Comparison of ENCODE assay signal across 25 cellular contexts in genomic region chr13:110194456-110194855, GRCh38.
"Had no signal": no experiment of that assay in that cellular context is flagged by ENCODE, and none has a peak within 500 bp of the region (broad histone marks: within the 10 kb centered on the region; RNA-seq: fewer than 3 reads in every experiment).

No MANE protein-coding gene starts in this region.

- H3K9ac ChIP-seq: parathyroid adenoma had no signal

- H2AFZ ChIP-seq: hepatocyte, parathyroid adenoma had no signal

- H3K36me3 Mint-ChIP-seq: naive thymus-derived CD8-positive, alpha-beta T cell; stimulated activated naive B cell treated with anti-CD40 and anti-IgM and Interleukin-4, amounts not matched to agents 10 μg/mL and 1 μg/mL and 100 μg/mL, for 72 hours had no signal

- DNase-seq: kidney; left colon; left lung; lower lobe of right lung; mammary epithelial cell; mesenchymal stem cell; naive thymus-derived CD8-positive, alpha-beta T cell; nucleus accumbens; right lobe of liver; stimulated activated CD4-positive, alpha-beta T cell treated with anti-CD3 and anti-CD28 coated beads, Interleukin-12 subunit alpha, Interleukin-12 subunit beta, amount 100 ng/mL, for 4 hours; stimulated activated CD4-positive, alpha-beta T cell treated with anti-CD3 and anti-CD28 coated beads, Interleukin-15, amount 100 ng/mL, for 24 hours; stimulated activated CD4-positive, alpha-beta T cell treated with anti-CD3 and anti-CD28 coated beads, Interleukin-2, amount 100 ng/mL, for 24 hours; stimulated activated CD4-positive, alpha-beta T cell treated with anti-CD3 and anti-CD28 coated beads, Interleukin-4, amount 100 ng/mL, for 1 hour; stimulated activated naive B cell treated with anti-CD40 and anti-IgM and Interleukin-4, amounts not matched to agents 10 μg/mL and 1 μg/mL and 100 μg/mL, for 72 hours; tibial artery; upper lobe of right lung had no signal

- H3K79me2 ChIP-seq: hepatocyte, parathyroid adenoma had no signal

- H3K4me3 ChIP-seq: hepatocyte, left lung, lower lobe of right lung, right atrium auricular region, right lobe of liver, suprapubic skin, thoracic aorta, tibial artery, upper lobe of right lung had no signal

- H3K4me1 Mint-ChIP-seq: naive thymus-derived CD8-positive, alpha-beta T cell; nephron; neural crest cell; stimulated activated naive B cell treated with anti-CD40 and anti-IgM and Interleukin-4, amounts not matched to agents 10 μg/mL and 1 μg/mL and 100 μg/mL, for 72 hours had no signal

- H3K27ac Mint-ChIP-seq: naive thymus-derived CD8-positive, alpha-beta T cell; nephron; progenitor cell of endocrine pancreas; stimulated activated naive B cell treated with anti-CD40 and anti-IgM and Interleukin-4, amounts not matched to agents 10 μg/mL and 1 μg/mL and 100 μg/mL, for 72 hours; stimulated activated naive CD8-positive, alpha-beta T cell treated with anti-CD3 and anti-CD28 coated beads, Interleukin-15, Interleukin-2, amounts not matched to agents 100 ng/mL and 50 ng/mL, for 24 hours had no signal

- H3K9me3 Mint-ChIP-seq: nephron; neural crest cell; stimulated activated naive B cell treated with anti-CD40 and anti-IgM and Interleukin-4, amounts not matched to agents 10 μg/mL and 1 μg/mL and 100 μg/mL, for 72 hours; stimulated activated naive CD8-positive, alpha-beta T cell treated with anti-CD3 and anti-CD28 coated beads, Interleukin-15, Interleukin-2, amounts not matched to agents 100 ng/mL and 50 ng/mL, for 24 hours had no signal

- H3K27ac ChIP-seq: hepatocyte, left lung, lower lobe of right lung, parathyroid adenoma, right atrium auricular region, right lobe of liver, suprapubic skin, thoracic aorta, tibial artery, upper lobe of right lung had no signal

- H3K4me1 ChIP-seq: left lung, lower lobe of right lung, parathyroid adenoma, right atrium auricular region, right lobe of liver, suprapubic skin, upper lobe of right lung had no signal

- H3K4me2 ChIP-seq: hepatocyte had no signal

- H3K36me3 ChIP-seq: right lobe of liver had no signal

- H3K27me3 ChIP-seq: hepatocyte, left lung, right atrium auricular region, right lobe of liver, suprapubic skin, tibial artery, upper lobe of right lung had no signal

- H3K4me3 Mint-ChIP-seq: naive thymus-derived CD8-positive, alpha-beta T cell; nephron; neural crest cell; stimulated activated naive B cell treated with anti-CD40 and anti-IgM and Interleukin-4, amounts not matched to agents 10 μg/mL and 1 μg/mL and 100 μg/mL, for 72 hours; stimulated activated naive CD8-positive, alpha-beta T cell treated with anti-CD3 and anti-CD28 coated beads, Interleukin-15, Interleukin-2, amounts not matched to agents 100 ng/mL and 50 ng/mL, for 24 hours had no signal

- ATAC-seq: left colon; left lung; lower lobe of right lung; naive thymus-derived CD8-positive, alpha-beta T cell; right lobe of liver; stimulated activated naive B cell treated with anti-CD40 and anti-IgM and Interleukin-4, amounts not matched to agents 10 μg/mL and 1 μg/mL and 100 μg/mL, for 72 hours; upper lobe of right lung had no signal

- H3K9me3 ChIP-seq: left lung, lower lobe of right lung, right atrium auricular region, right lobe of liver, suprapubic skin, thoracic aorta, tibial artery, upper lobe of right lung had no signal
